ENCODE assay signal across 1 cellular context in genomic region chr4:25233737-25234389, GRCh38.
TF ChIP-seq lines count a peak whose summit lies in the region.

PI4K2B (plus strand) TSS chr4:25234033; CDS start chr4:25234164, 131 bp downstream.

TF ChIP-seq in HepG2, 621 proteins besides CTCF, POLR2A, EP300 and RAD21 (continued from another document and continues in another):
- TF ChIP-seq, protein P1, sequence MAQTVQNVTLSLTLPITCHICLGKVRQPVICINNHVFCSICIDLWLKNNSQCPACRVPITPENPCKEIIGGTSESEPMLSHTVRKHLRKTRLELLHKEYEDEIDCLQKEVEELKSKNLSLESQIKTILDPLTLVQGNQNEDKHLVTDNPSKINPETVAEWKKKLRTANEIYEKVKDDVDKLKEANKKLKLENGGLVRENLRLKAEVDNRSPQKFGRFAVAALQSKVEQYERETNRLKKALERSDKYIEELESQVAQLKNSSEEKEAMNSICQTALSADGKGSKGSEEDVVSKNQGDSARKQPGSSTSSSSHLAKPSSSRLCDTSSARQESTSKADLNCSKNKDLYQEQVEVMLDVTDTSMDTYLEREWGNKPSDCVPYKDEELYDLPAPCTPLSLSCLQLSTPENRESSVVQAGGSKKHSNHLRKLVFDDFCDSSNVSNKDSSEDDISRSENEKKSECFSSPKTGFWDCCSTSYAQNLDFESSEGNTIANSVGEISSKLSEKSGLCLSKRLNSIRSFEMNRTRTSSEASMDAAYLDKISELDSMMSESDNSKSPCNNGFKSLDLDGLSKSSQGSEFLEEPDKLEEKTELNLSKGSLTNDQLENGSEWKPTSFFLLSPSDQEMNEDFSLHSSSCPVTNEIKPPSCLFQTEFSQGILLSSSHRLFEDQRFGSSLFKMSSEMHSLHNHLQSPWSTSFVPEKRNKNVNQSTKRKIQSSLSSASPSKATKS (CRISPR knock-in tag; IDR thresholded peaks at IDR 0.05): no peak; the same call in 1 of the 2 replicates
- no peak for TF ChIP-seq NCOA1 (CRISPR knock-in tag; IDR thresholded peaks at IDR 0.05)
- TF ChIP-seq ATRX (CRISPR knock-in tag; IDR thresholded peaks at IDR 0.05; ENCODE audit: borderline replicate concordance): no peak
- peak; percentile 24; the same call in 1 of the 2 replicates for TF ChIP-seq FOXC1 (CRISPR knock-in tag; IDR thresholded peaks at IDR 0.05; ENCODE audit: borderline replicate concordance)
- TF ChIP-seq THYN1 (CRISPR knock-in tag; IDR thresholded peaks at IDR 0.05; ENCODE audit: borderline replicate concordance, low read depth): no peak
- no peak for TF ChIP-seq MLXIP (CRISPR knock-in tag; IDR thresholded peaks at IDR 0.05; ENCODE audit: borderline replicate concordance)
- TF ChIP-seq ZNF282 (IDR thresholded peaks at IDR 0.05; ENCODE audit: partially characterized antibody): no peak
- TF ChIP-seq TIGD3 (CRISPR knock-in tag; IDR thresholded peaks at IDR 0.05; ENCODE audit: borderline replicate concordance): no peak
- 0 out of 2 replicates have a peak, but pooled peaks have one; percentile 28 for TF ChIP-seq ZC3H13 (CRISPR knock-in tag; IDR thresholded peaks at IDR 0.05)
- TF ChIP-seq, protein P2, sequence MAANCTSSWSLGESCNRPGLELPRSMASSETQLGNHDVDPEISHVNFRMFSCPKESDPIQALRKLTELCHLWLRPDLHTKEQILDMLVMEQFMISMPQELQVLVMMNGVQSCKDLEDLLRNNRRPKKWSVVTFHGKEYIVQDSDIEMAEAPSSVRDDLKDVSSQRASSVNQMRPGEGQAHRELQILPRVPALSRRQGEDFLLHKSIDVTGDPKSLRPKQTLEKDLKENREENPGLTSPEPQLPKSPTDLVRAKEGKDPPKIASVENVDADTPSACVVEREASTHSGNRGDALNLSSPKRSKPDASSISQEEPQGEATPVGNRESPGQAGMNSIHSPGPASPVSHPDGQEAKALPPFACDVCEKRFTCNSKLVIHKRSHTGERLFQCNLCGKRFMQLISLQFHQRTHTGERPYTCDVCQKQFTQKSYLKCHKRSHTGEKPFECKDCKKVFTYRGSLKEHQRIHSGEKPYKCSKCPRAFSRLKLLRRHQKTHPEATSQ (CRISPR knock-in tag; IDR thresholded peaks at IDR 0.05; ENCODE audit: borderline replicate concordance): no peak
- no peak for TF ChIP-seq ZNF660 (CRISPR knock-in tag; IDR thresholded peaks at IDR 0.05; ENCODE audit: borderline replicate concordance, low read depth)
- no peak for TF ChIP-seq ZNF839 (CRISPR knock-in tag; IDR thresholded peaks at IDR 0.05; ENCODE audit: borderline replicate concordance)
- no peak for TF ChIP-seq MBD4 (IDR thresholded peaks at IDR 0.05; ENCODE audit: borderline replicate concordance, low read length)
- TF ChIP-seq PATZ1 (CRISPR knock-in tag; IDR thresholded peaks at IDR 0.05): no peak
- TF ChIP-seq ZNF180 (CRISPR knock-in tag; IDR thresholded peaks at IDR 0.05; ENCODE audit: borderline replicate concordance, low read depth): no peak
- no peak; the same call in none of the 2 replicates for TF ChIP-seq SALL2 (CRISPR knock-in tag; IDR thresholded peaks at IDR 0.05)
- TF ChIP-seq, protein P3, sequence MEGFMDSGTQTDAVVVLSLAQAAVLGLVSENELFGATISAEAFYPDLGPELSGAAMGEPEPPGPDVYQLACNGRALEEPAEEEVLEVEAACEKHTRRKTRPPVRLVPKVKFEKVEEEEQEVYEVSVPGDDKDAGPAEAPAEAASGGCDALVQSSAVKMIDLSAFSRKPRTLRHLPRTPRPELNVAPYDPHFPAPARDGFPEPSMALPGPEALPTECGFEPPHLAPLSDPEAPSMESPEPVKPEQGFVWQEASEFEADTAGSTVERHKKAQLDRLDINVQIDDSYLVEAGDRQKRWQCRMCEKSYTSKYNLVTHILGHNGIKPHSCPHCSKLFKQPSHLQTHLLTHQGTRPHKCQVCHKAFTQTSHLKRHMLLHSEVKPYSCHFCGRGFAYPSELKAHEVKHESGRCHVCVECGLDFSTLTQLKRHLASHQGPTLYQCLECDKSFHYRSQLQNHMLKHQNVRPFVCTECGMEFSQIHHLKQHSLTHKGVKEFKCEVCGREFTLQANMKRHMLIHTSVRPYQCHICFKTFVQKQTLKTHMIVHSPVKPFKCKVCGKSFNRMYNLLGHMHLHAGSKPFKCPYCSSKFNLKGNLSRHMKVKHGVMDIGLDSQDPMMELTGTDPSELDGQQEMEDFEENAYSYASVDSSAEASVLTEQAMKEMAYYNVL (CRISPR knock-in tag; IDR thresholded peaks at IDR 0.05; ENCODE audit: borderline replicate concordance): peak; percentile 8; the same call in 1 of the 2 replicates
- TF ChIP-seq, protein P4, sequence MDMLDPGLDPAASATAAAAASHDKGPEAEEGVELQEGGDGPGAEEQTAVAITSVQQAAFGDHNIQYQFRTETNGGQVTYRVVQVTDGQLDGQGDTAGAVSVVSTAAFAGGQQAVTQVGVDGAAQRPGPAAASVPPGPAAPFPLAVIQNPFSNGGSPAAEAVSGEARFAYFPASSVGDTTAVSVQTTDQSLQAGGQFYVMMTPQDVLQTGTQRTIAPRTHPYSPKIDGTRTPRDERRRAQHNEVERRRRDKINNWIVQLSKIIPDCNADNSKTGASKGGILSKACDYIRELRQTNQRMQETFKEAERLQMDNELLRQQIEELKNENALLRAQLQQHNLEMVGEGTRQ (IDR thresholded peaks at IDR 0.05; ENCODE audit: low read depth, low read length): no peak
- TF ChIP-seq, protein P4 (CRISPR knock-in tag; IDR thresholded peaks at IDR 0.05; ENCODE audit: borderline replicate concordance): no peak; the same call in 1 of the 2 replicates
- TF ChIP-seq TBX3 (IDR thresholded peaks at IDR 0.05; ENCODE audit: borderline replicate concordance): no peak
- TF ChIP-seq, protein P5, sequence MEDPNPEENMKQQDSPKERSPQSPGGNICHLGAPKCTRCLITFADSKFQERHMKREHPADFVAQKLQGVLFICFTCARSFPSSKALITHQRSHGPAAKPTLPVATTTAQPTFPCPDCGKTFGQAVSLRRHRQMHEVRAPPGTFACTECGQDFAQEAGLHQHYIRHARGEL (CRISPR knock-in tag; IDR thresholded peaks at IDR 0.05): no peak
- TF ChIP-seq HMG20A (CRISPR knock-in tag; IDR thresholded peaks at IDR 0.05; ENCODE audit: borderline replicate concordance): no peak
- peak; percentile 64; the same call in 1 of the 2 replicates for TF ChIP-seq EED (CRISPR knock-in tag; IDR thresholded peaks at IDR 0.05)
- TF ChIP-seq TCF12 (IDR thresholded peaks at IDR 0.05): no peak
- no peak for TF ChIP-seq TCF12 (CRISPR knock-in tag; IDR thresholded peaks at IDR 0.05)
- TF ChIP-seq MAFG (CRISPR knock-in tag; IDR thresholded peaks at IDR 0.05): no peak
- 0 out of 2 replicates have a peak, but pooled peaks have one; percentile 44 for TF ChIP-seq ZNF451 (CRISPR knock-in tag; IDR thresholded peaks at IDR 0.05)
- 0 out of 2 replicates have a peak, but pooled peaks have one; percentile 34 for TF ChIP-seq ZFP37 (CRISPR knock-in tag; IDR thresholded peaks at IDR 0.05; ENCODE audit: borderline replicate concordance)
- peak; percentile 76; the same call in 1 of the 2 replicates for TF ChIP-seq HINFP (CRISPR knock-in tag; IDR thresholded peaks at IDR 0.05; ENCODE audit: low read depth)
- TF ChIP-seq, protein P6, sequence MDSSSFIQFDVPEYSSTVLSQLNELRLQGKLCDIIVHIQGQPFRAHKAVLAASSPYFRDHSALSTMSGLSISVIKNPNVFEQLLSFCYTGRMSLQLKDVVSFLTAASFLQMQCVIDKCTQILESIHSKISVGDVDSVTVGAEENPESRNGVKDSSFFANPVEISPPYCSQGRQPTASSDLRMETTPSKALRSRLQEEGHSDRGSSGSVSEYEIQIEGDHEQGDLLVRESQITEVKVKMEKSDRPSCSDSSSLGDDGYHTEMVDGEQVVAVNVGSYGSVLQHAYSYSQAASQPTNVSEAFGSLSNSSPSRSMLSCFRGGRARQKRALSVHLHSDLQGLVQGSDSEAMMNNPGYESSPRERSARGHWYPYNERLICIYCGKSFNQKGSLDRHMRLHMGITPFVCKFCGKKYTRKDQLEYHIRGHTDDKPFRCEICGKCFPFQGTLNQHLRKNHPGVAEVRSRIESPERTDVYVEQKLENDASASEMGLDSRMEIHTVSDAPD (CRISPR knock-in tag; IDR thresholded peaks at IDR 0.05): no peak; the same call in 1 of the 2 replicates
- TF ChIP-seq ZNF75D (CRISPR knock-in tag; IDR thresholded peaks at IDR 0.05; ENCODE audit: borderline replicate concordance): no peak
- no peak for TF ChIP-seq GPBP1L1 (CRISPR knock-in tag; IDR thresholded peaks at IDR 0.05)
- no peak for TF ChIP-seq ZSCAN20 (CRISPR knock-in tag; IDR thresholded peaks at IDR 0.05; ENCODE audit: borderline replicate concordance)
- TF ChIP-seq ZNF501 (CRISPR knock-in tag; IDR thresholded peaks at IDR 0.05): no peak
- TF ChIP-seq ZNF879 (CRISPR knock-in tag; IDR thresholded peaks at IDR 0.05): no peak
- TF ChIP-seq SMARCE1 (IDR thresholded peaks at IDR 0.05; ENCODE audit: borderline replicate concordance): no peak
- no peak for TF ChIP-seq ATF4 (CRISPR knock-in tag; IDR thresholded peaks at IDR 0.05)
- no peak for TF ChIP-seq WIZ (CRISPR knock-in tag; IDR thresholded peaks at IDR 0.05)
